Comparison of ENCODE assay signal across 21 cellular contexts in the genomic region with DNA sequence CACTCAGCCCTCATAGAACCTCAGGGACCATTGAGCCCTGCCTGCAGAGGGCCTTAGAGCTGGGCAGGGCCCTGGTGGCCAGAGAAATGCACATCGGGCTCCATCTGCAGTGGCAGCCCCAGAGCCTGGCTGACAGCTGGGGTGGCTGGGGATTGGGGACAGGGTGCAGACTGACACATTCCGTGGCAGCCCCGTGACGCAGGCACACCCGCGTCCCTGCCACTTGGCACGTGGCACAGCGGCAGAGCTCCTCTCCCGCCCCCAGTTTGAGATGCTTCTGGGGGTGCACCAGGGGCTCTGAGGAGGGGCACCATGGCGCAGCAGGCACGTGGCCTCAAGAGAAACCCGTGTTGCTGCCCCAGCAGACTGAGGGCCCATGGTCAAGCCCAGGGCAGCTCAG. TPM values are rescaled to one million over a fixed set of nuclear protein-coding genes. Genes with fewer than 3 reads are reported as not detected.
"Had no signal": no experiment of that assay in that cellular context is flagged by ENCODE, and none has a peak within 500 bp of the region (broad histone marks: within the 10 kb centered on the region; RNA-seq: fewer than 3 reads in every experiment).

No MANE protein-coding gene starts in this region.

- H3K4me3 ChIP-seq: coronary artery, esophagus muscularis mucosa, gastrocnemius medialis, left ventricle myocardium inferior, lower lobe of right lung, neural progenitor cell, psoas muscle, sigmoid colon, skin epidermis, stomach, thoracic aorta, transverse colon had no signal

- H3K27ac Mint-ChIP-seq: immature natural killer cell, memory B cell, mesothelial cell of epicardium, natural killer cell, neural progenitor cell had no signal

- H3K36me3 Mint-ChIP-seq: immature natural killer cell, memory B cell, mesothelial cell of epicardium, natural killer cell, neural progenitor cell had no signal

- H3K4me1 Mint-ChIP-seq: mesothelial cell of epicardium, natural killer cell had no signal

- H3K9me3 Mint-ChIP-seq: memory B cell, mesothelial cell of epicardium, natural killer cell, neural progenitor cell had no signal

- DNase-seq: effector CD8-positive, alpha-beta T cell; gastrocnemius medialis; immature natural killer cell; left cardiac atrium; left ventricle myocardium inferior; lower lobe of right lung; natural killer cell; psoas muscle; sigmoid colon; stimulated activated CD4-positive, alpha-beta T cell treated with anti-CD3 and anti-CD28 coated beads, Interleukin-12 subunit alpha, Interleukin-12 subunit beta, amount 100 ng/mL, for 4 hours; stimulated activated naive CD4-positive, alpha-beta T cell; stomach; substantia nigra; transverse colon had no signal

- ATAC-seq: gastrocnemius medialis, left cardiac atrium, lower lobe of right lung, natural killer cell, psoas muscle had no signal

- H3K4me3 Mint-ChIP-seq: immature natural killer cell, memory B cell, mesothelial cell of epicardium, natural killer cell, neural progenitor cell had no signal

RNA-seq across cellular contexts. Expression of a gene that starts 2.2 kb away (rescaled TPM):
- total RNA-seq: gastrocnemius medialis, thoracic aorta had no signal
